ENCODE assay signal across 13 cellular contexts in genomic region chr13:114045113-114045735, GRCh38.
A peak's percentile ranks its signal among the peaks of the same experiment; 100 is the strongest.
DNase-seq lines count a peak whose midpoint lies in the region; TF ChIP-seq lines count a peak whose summit lies in the region.
"Had no signal": no experiment of that assay in that cellular context is flagged by ENCODE, and none has a peak within 500 bp of the region (broad histone marks: within the 10 kb centered on the region; RNA-seq: fewer than 3 reads in every experiment).

No MANE protein-coding gene starts in this region.

- TF ChIP-seq CTCF in HL-60 (IDR thresholded peaks at IDR 0.05; ENCODE audit: insufficient read depth, low read length) (no peak), fibroblast of villous mesenchyme (IDR thresholded peaks at IDR 0.05; ENCODE audit: insufficient read depth, low read depth, low read length) (no peak), smooth muscle cell (IDR thresholded peaks at IDR 0.05; ENCODE audit: borderline replicate concordance, insufficient read depth, poor library complexity, severe bottlenecking) (no peak), transverse colon (IDR thresholded peaks at IDR 0.05) (no peak), A673 (conservative IDR thresholded peaks at IDR 0.05; ENCODE audit: low read depth, low read length) (no peak)

- peaks cover 7% of the 10 kb centered on the region for H3F3A ChIP-seq in smooth muscle cell (ENCODE audit: low read depth)

- H3K27me3 ChIP-seq in HL-60 (ENCODE audit: insufficient read depth, poor library complexity, severe bottlenecking): no peaks in the 10 kb centered on the region
- H3K27me3 ChIP-seq in smooth muscle cell (ENCODE audit: low read depth): no peaks in the 10 kb centered on the region
- H3K27me3 ChIP-seq in transverse colon: no peaks in the 10 kb centered on the region
- H3K27me3 ChIP-seq in A673 (replicated peaks; ENCODE audit: insufficient read depth, low read depth, low read length, poor library complexity): no peaks in the 10 kb centered on the region

- 60% methylated on average over 21 of the region's 21 CpGs for WGBS in smooth muscle cell (ENCODE audit: low lambda C conversion rate)
- 86 to 93% methylated on average over 13 to 21 of the region's 21 CpGs for WGBS in transverse colon (ENCODE audit: low coverage in 1 of 2), 2 donors

- no peak overlapping the region for H2AFZ ChIP-seq in smooth muscle cell (ENCODE audit: low read depth)

- POLR2A ChIA-PET in A673 (lab: Charles Lee; ENCODE audit: low non-redundant PET): no interaction called here

- H3K27ac ChIP-seq in HL-60 (replicated peaks) (peak overlapping the region; percentile 56), SK-N-MC (peak overlapping the region; percentile 98), smooth muscle cell (ENCODE audit: low read depth) (peak overlapping the region; percentile 66), transverse colon (peak overlapping the region in 2 of 4 donors; percentile 15 to 21), A673 (ENCODE audit: low read depth, low read length, poor library complexity, severe bottlenecking) (no peak overlapping the region)

- no peaks in the 10 kb centered on the region for H3K36me3 ChIP-seq in SK-N-MC (ENCODE audit: insufficient read depth, low read length)
- no peaks in the 10 kb centered on the region for H3K36me3 ChIP-seq in smooth muscle cell (ENCODE audit: low read depth)
- H3K36me3 ChIP-seq in transverse colon: no peaks in the 10 kb centered on the region
- no peaks in the 10 kb centered on the region for H3K36me3 ChIP-seq in A673 (ENCODE audit: insufficient read depth, low read length, poor library complexity, severe bottlenecking)

- peaks cover 84% of the 10 kb centered on the region for H4K20me1 ChIP-seq in smooth muscle cell (ENCODE audit: low read depth)

- H3K4me3 ChIP-seq in HL-60 (replicated peaks; ENCODE audit: insufficient read depth, low read length) (no peak overlapping the region), SK-N-MC (peak overlapping the region; percentile 56), fibroblast of villous mesenchyme (ENCODE audit: low read depth, low read length) (no peak overlapping the region), smooth muscle cell (no peak overlapping the region), transverse colon (no peak overlapping the region), A673 (ENCODE audit: low read depth, low read length, poor library complexity, severe bottlenecking) (no peak overlapping the region)
- H3K4me3 ChIP-seq: GM12878, mucosa of descending colon had no signal

- no peak for TF ChIP-seq EP300 in transverse colon (IDR thresholded peaks at IDR 0.05; ENCODE audit: low read depth)

- in situ Hi-C loops in transverse colon (cut with MboI; ENCODE audit: low pct_ligation_motif_present in 1 of 4, low pct_unique_long_range_greater_than_20kb in 1 of 4, low sequenced_read_pairs in 3 of 4): no loop called here

- peaks cover 37% of the 10 kb centered on the region for H3K79me2 ChIP-seq in smooth muscle cell (ENCODE audit: low read depth)

- H3K9me3 ChIP-seq in SK-N-MC (ENCODE audit: low read depth, low read length) (no peaks in the 10 kb centered on the region), smooth muscle cell (replicated peaks; ENCODE audit: low read depth) (no peaks in the 10 kb centered on the region), transverse colon (no peaks in the 10 kb centered on the region), A673 (ENCODE audit: low read depth, low read length, poor library complexity, severe bottlenecking) (no peaks in the 10 kb centered on the region)
- H3K9me3 ChIP-seq: mucosa of descending colon had no signal

- H3K9ac ChIP-seq in SK-N-MC (ENCODE audit: insufficient read length) (peak overlapping the region; percentile 69), smooth muscle cell (ENCODE audit: low read depth) (no peak overlapping the region)

- H3K4me1 ChIP-seq in smooth muscle cell (ENCODE audit: low read depth): peaks cover 23% of the 10 kb centered on the region
- H3K4me1 ChIP-seq in transverse colon: peaks cover 17 to 48% (median 30%) of the 10 kb centered on the region in 4 donors
- H3K4me1 ChIP-seq in A673 (ENCODE audit: insufficient read depth, low read length, poor library complexity, severe bottlenecking): no peaks in the 10 kb centered on the region

- intact Hi-C loops in transverse colon (cut with DNase I; ENCODE audit: low total_unique reads) (no loop called here), A673 (cut with micrococcal nuclease; ENCODE audit: unreplicated experiment) (no loop called here)

- BruUV-seq in A673 (replicated peaks; lab: Mats Ljungman, UMichigan): no TSS peak

- CTCF ChIA-PET in A673 (lab: Charles Lee): no interaction called here

- TF ChIP-seq POLR2A in transverse colon (IDR thresholded peaks at IDR 0.05): no peak

- DNase-seq in HL-60 (ENCODE audit: low read depth in 1 of 2, low spot score in 1 of 2): no peak
- no peak for DNase-seq in SK-N-MC (ENCODE audit: low read depth, low spot score)
- peak; percentile 56 for DNase-seq in fibroblast of villous mesenchyme (ENCODE audit: low read depth)
- DNase-seq in smooth muscle cell (lab: John Stamatoyannopoulos, UW; ENCODE audit: unreplicated experiment): no peak
- DNase-seq in transverse colon: no peak
- DNase-seq in HuH-7.5 (ENCODE audit: low spot score): no peak
- no peak for DNase-seq in A673 (ENCODE audit: low spot score)
- DNase-seq: activated CD4-positive, alpha-beta T cell treated with anti-CD3 and anti-CD28 coated beads for 1 hour; DMS153; mucosa of descending colon; NCI-H1092 treated with DMSO at 0.1 percent for 48 hours; NCI-H526 had no signal

- H3K4me2 ChIP-seq in smooth muscle cell: peak overlapping the region; percentile 50
